2 cellular contexts compared by ENCODE assay signal in genomic region chr3:38454179-38454883, GRCh38.
A peak's percentile ranks its signal among the peaks of the same experiment; 100 is the strongest.
TF ChIP-seq lines count a peak whose summit lies in the region.

No MANE protein-coding gene starts in this region.

TF ChIP-seq in PFSK-1, 5 proteins besides CTCF, POLR2A, EP300 and RAD21:
- TF ChIP-seq REST (IDR thresholded peaks at IDR 0.05; ENCODE audit: insufficient read depth in 1 of 2, low read depth in 2 of 2, low read length in 2 of 2) (no peak), TAF1 (IDR thresholded peaks at IDR 0.05; ENCODE audit: borderline replicate concordance, insufficient read depth, low read length) (peak; percentile 3; the same call in 1 of the 2 replicates), POLR2AphosphoS5 (IDR thresholded peaks at IDR 0.05; ENCODE audit: low read depth, low read length) (no peak), SIN3A (IDR thresholded peaks at IDR 0.05; ENCODE audit: borderline replicate concordance, insufficient read depth, low read length) (0 out of 2 replicates have a peak, but pooled peaks have one; percentile 64), FOXP2 (optimal IDR thresholded peaks at IDR 0.05; ENCODE audit: borderline replicate concordance, extremely low read depth, extremely low read length, insufficient read depth) (peak; percentile 39)
TF ChIP-seq in PFSK-1: peak in this region for 3.

TF ChIP-seq in K562, 482 proteins besides CTCF, POLR2A, EP300 and RAD21 (continued from another document and continues in another):
- TF ChIP-seq ZFP91 (CRISPR knock-in tag; IDR thresholded peaks at IDR 0.05) (no peak), PCBP1 (IDR thresholded peaks at IDR 0.05; ENCODE audit: low read depth, low read length, poor library complexity, severe bottlenecking) (no peak), BMI1 (IDR thresholded peaks at IDR 0.05; ENCODE audit: low read length) (no peak), ZBTB2 (IDR thresholded peaks at IDR 0.05) (no peak), HMG20A (CRISPR knock-in tag; conservative IDR thresholded peaks at IDR 0.05) (no peak), ZNF707 (CRISPR knock-in tag; conservative IDR thresholded peaks at IDR 0.05) (no peak), RB1 (IDR thresholded peaks at IDR 0.05; ENCODE audit: low read depth) (peak; percentile 87; the same call in 1 of the 2 replicates), ZNF717 (CRISPR knock-in tag; IDR thresholded peaks at IDR 0.05) (no peak), HES1 (IDR thresholded peaks at IDR 0.05; ENCODE audit: low read depth) (no peak), ZNF639 (CRISPR knock-in tag; conservative IDR thresholded peaks at IDR 0.05 in 1 of 2, IDR thresholded peaks at IDR 0.05 in 1 of 2) (peak in 1 of 2 experiments; percentile 67; a peak in 1 of 4 replicates), ZC3H8 (IDR thresholded peaks at IDR 0.05) (no peak), BHLHE40 (IDR thresholded peaks at IDR 0.05; ENCODE audit: low read length) (no peak), SREBF1 (IDR thresholded peaks at IDR 0.05; ENCODE audit: borderline replicate concordance, low read depth, low read length) (no peak), NFE2 (IDR thresholded peaks at IDR 0.05; ENCODE audit: low read depth) (no peak), ETV6 (IDR thresholded peaks at IDR 0.05; ENCODE audit: borderline replicate concordance in 1 of 2, low read depth in 2 of 2, low read length in 1 of 2) (no peak), ETV6 (CRISPR knock-in tag; IDR thresholded peaks at IDR 0.05; ENCODE audit: borderline replicate concordance) (no peak), PHF21A (IDR thresholded peaks at IDR 0.05; ENCODE audit: borderline replicate concordance, low read depth) (no peak), BCOR (IDR thresholded peaks at IDR 0.05) (no peak), ZNF311 (CRISPR knock-in tag; IDR thresholded peaks at IDR 0.05) (no peak), ZNF76 (CRISPR knock-in tag; IDR thresholded peaks at IDR 0.05; ENCODE audit: borderline replicate concordance) (no peak), POU5F1 (IDR thresholded peaks at IDR 0.05; ENCODE audit: borderline replicate concordance, low read depth, low read length, partially characterized antibody) (no peak), SNIP1 (IDR thresholded peaks at IDR 0.05; ENCODE audit: low read depth) (no peak), EZH2 (IDR thresholded peaks at IDR 0.05; ENCODE audit: borderline replicate concordance, low read depth, low read length) (no peak), ETS2 (tag; IDR thresholded peaks at IDR 0.05; ENCODE audit: borderline replicate concordance, poor library complexity, severe bottlenecking) (no peak), SRSF7 (optimal IDR thresholded peaks at IDR 0.05; ENCODE audit: low read depth, low read length) (no peak), ZNF445 (CRISPR knock-in tag; IDR thresholded peaks at IDR 0.05; ENCODE audit: low read depth) (no peak), SMC3 (conservative IDR thresholded peaks at IDR 0.05; ENCODE audit: insufficient read depth, low read depth, low read length) (no peak), RBM39 (optimal IDR thresholded peaks at IDR 0.05; ENCODE audit: low read depth, low read length) (no peak), DPF2 (IDR thresholded peaks at IDR 0.05) (no peak), POLR2AphosphoS2 (IDR thresholded peaks at IDR 0.05; ENCODE audit: low read length) (no peak), RBM22 (IDR thresholded peaks at IDR 0.05; ENCODE audit: low read depth, low read length, poor library complexity, severe bottlenecking) (peak; percentile 16), IFI16 (CRISPR knock-in tag; IDR thresholded peaks at IDR 0.05) (no peak), ELF1 (tag; IDR thresholded peaks at IDR 0.05) (no peak), ZNF23 (CRISPR knock-in tag; IDR thresholded peaks at IDR 0.05) (no peak), ZBTB9 (CRISPR knock-in tag; IDR thresholded peaks at IDR 0.05) (peak; percentile 56; the same call in 1 of the 2 replicates), CCNT2 (IDR thresholded peaks at IDR 0.05; ENCODE audit: borderline replicate concordance, extremely low read depth, insufficient read length, low read depth, low read length) (peak; percentile 61), ZBTB7A (IDR thresholded peaks at IDR 0.05; ENCODE audit: borderline replicate concordance, control insufficient read depth, low read depth, low read length) (peak; percentile 90), MLLT1 (IDR thresholded peaks at IDR 0.05) (no peak), TFAM (CRISPR knock-in tag; conservative IDR thresholded peaks at IDR 0.05) (no peak), ZNF655 (CRISPR knock-in tag; IDR thresholded peaks at IDR 0.05) (no peak), ZNF449 (CRISPR knock-in tag; IDR thresholded peaks at IDR 0.05) (no peak), E2F3 (CRISPR knock-in tag; IDR thresholded peaks at IDR 0.05) (peak; percentile 82), SMARCA5 (IDR thresholded peaks at IDR 0.05) (no peak), CEBPG (CRISPR knock-in tag; IDR thresholded peaks at IDR 0.05) (no peak), CEBPG (tag; conservative IDR thresholded peaks at IDR 0.05 in 1 of 2, IDR thresholded peaks at IDR 0.05 in 1 of 2) (no peak), HNRNPL (IDR thresholded peaks at IDR 0.05; ENCODE audit: low read depth, low read length) (no peak), ZNF277 (CRISPR knock-in tag; IDR thresholded peaks at IDR 0.05; ENCODE audit: borderline replicate concordance) (no peak), CBX2 (IDR thresholded peaks at IDR 0.05; ENCODE audit: insufficient read depth, low read length, poor library complexity, severe bottlenecking) (no peak), WHSC1 (IDR thresholded peaks at IDR 0.05; ENCODE audit: low read length) (no peak), ZKSCAN1 (IDR thresholded peaks at IDR 0.05; ENCODE audit: low read depth, low read length) (no peak), CHCHD3 (CRISPR knock-in tag; IDR thresholded peaks at IDR 0.05) (no peak), NKRF (IDR thresholded peaks at IDR 0.05; ENCODE audit: borderline replicate concordance) (peak; percentile 30; the same call in 1 of the 2 replicates), ZNF274 (IDR thresholded peaks at IDR 0.05; ENCODE audit: borderline replicate concordance, low read depth, low read length) (no peak)
